ENCODE assay signal across 7 cellular contexts in the genomic region with DNA sequence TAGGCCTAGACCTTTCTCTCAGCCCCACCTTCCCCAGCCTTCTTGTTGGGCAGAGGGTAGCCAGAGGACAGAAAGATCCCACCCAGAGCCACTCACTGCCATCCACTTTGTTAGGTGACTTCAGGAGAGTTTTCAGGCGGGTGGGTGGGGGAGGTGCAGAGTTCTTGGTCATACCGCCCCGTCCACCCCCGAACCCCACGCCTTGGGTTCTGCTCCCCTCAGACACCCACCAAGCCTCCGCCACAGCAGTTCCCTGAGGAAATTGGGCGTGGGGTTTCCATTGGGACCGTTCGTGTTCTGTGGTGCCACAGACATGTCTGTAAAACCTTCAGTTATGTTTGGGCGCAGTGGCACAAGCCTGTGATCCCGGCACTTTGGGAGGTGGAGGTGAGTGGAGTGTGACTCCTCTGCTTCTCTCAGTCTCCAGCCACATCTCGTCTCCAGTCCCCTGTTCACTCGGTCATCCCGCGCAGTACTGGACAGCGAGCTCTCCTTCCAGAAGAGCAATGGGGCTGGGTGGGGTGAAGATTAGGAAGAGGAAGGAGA. TPM values are rescaled to one million over a fixed set of nuclear protein-coding genes. Genes with fewer than 3 reads are reported as not detected.
DNase-seq lines count a peak whose midpoint lies in the region; ATAC-seq lines count a peak whose summit lies in the region.

No MANE protein-coding gene starts in this region.

- H3K9me3 Mint-ChIP-seq in activated naive CD8-positive, alpha-beta T cell (ENCODE audit: low read depth) = no peaks in the 10 kb centered on the region

- peaks cover 11% of the 10 kb centered on the region for H3K36me3 Mint-ChIP-seq in activated naive CD8-positive, alpha-beta T cell

- H3K4me1 Mint-ChIP-seq in activated naive CD8-positive, alpha-beta T cell (ENCODE audit: low read depth) = peaks cover 17% of the 10 kb centered on the region

- H3K9ac ChIP-seq in HUES64 (ENCODE audit: low read depth, low read length) = peak overlapping the region; percentile 92
- H3K9ac ChIP-seq in iPS-20b (ENCODE audit: low read depth, low read length) = peak overlapping the region; percentile 97; the same call in 1 of the 2 replicates
- H3K9ac ChIP-seq in stomach smooth muscle (ENCODE audit: low read length in 2 of 2) = peak overlapping the region in 1 of 2 donors; percentile 51

- H3K36me3 ChIP-seq in HUES64 (ENCODE audit: insufficient read depth, low read length) (peaks cover 25% of the 10 kb centered on the region), iPS-20b (ENCODE audit: insufficient read depth, low read depth, low read length) (peaks cover 32% of the 10 kb centered on the region), stomach smooth muscle (ENCODE audit: control insufficient read depth in 2 of 2, insufficient read depth in 2 of 2, low read length in 2 of 2) (peaks cover 4% of the 10 kb centered on the region in 2 donors)

- H3K4me1 ChIP-seq in HUES64 (ENCODE audit: insufficient read depth, low read length) = peaks cover 20% of the 10 kb centered on the region
- H3K4me1 ChIP-seq in iPS-20b (ENCODE audit: insufficient read depth, low read length) = peaks cover 15% of the 10 kb centered on the region
- H3K4me1 ChIP-seq in stomach smooth muscle (ENCODE audit: control insufficient read depth, insufficient read depth, low read length) = peaks cover 30% of the 10 kb centered on the region

- no peak for ATAC-seq in sciatic nerve

- H3K9me3 ChIP-seq in HUES64 (ENCODE audit: insufficient read depth, low read depth, low read length) = peaks cover 11% of the 10 kb centered on the region; the same call in 1 of the 2 replicates
- H3K9me3 ChIP-seq in iPS-20b (ENCODE audit: insufficient read depth, low read depth, low read length) = peaks cover 15% of the 10 kb centered on the region
- H3K9me3 ChIP-seq in stomach smooth muscle (ENCODE audit: control insufficient read depth in 2 of 2, low read length in 2 of 2) = no peaks in the 10 kb centered on the region

- WGBS in HUES64 = 89% methylated on average over 15 of the region's 16 CpGs

- intact Hi-C loops in sciatic nerve (cut with DNase I) (no loop called here), posterior vena cava (cut with DNase I) (no loop called here)

- peak overlapping the region; percentile 82 for H3K4me3 ChIP-seq in HUES64 (ENCODE audit: low read length)
- peak overlapping the region; percentile 92 for H3K4me3 ChIP-seq in iPS-20b (ENCODE audit: low read length)
- peak overlapping the region; percentile 61 to 82 for H3K4me3 ChIP-seq in stomach smooth muscle (ENCODE audit: low read length in 2 of 2)

- H3K4me3 Mint-ChIP-seq in activated naive CD8-positive, alpha-beta T cell = peak overlapping the region; percentile 93

- H3K27me3 Mint-ChIP-seq in activated naive CD8-positive, alpha-beta T cell = no peaks in the 10 kb centered on the region

- no peaks in the 10 kb centered on the region for H3K27me3 ChIP-seq in HUES64 (ENCODE audit: insufficient read depth, low read length)
- H3K27me3 ChIP-seq in iPS-20b (ENCODE audit: insufficient read depth, low read length) = no peaks in the 10 kb centered on the region
- no peaks in the 10 kb centered on the region for H3K27me3 ChIP-seq in stomach smooth muscle (ENCODE audit: control insufficient read depth in 1 of 2, insufficient read depth in 2 of 2, low read length in 2 of 2)

- H3K27ac ChIP-seq in HUES64 (ENCODE audit: low read depth, low read length) (peak overlapping the region; percentile 100; the same call in 1 of the 2 replicates), iPS-20b (ENCODE audit: low read length) (peak overlapping the region; percentile 90), stomach smooth muscle (ENCODE audit: low read length) (peak overlapping the region; percentile 79)

- DNase-seq in sciatic nerve (ENCODE audit: low spot score) (no peak), posterior vena cava (ENCODE audit: low spot score) (no peak), NCI-H1048 (lab: John Stamatoyannopoulos, UW) (no peak)

- peak overlapping the region; percentile 89 for H3K27ac Mint-ChIP-seq in activated naive CD8-positive, alpha-beta T cell

RNA-seq across cellular contexts. Expression of a gene that starts 1.5 kb away (rescaled TPM):
- 1,003 TPM for polyA plus RNA-seq in HUES64 (2013, experiment 1 of 2)
- polyA plus RNA-seq in HUES64 (2013, experiment 2 of 2) = 1,057 TPM
- 229 TPM for total RNA-seq in sciatic nerve
- 100 to 1,000 TPM; 385 to 448 TPM for total RNA-seq in posterior vena cava

RNA-seq across cellular contexts. Expression of a gene that starts 38.0 kb away (rescaled TPM):
- polyA plus RNA-seq in HUES64 (2013, experiment 1 of 2) = 10.3 TPM
- 8.8 TPM for polyA plus RNA-seq in HUES64 (2013, experiment 2 of 2)
- total RNA-seq in sciatic nerve (13.6 TPM), posterior vena cava (1 to 10 TPM; 4.9 to 7.4 TPM)

RNA-seq across cellular contexts. Expression of a gene that starts 56.9 kb away (rescaled TPM):
- 6.2 TPM for polyA plus RNA-seq in HUES64 (2013, experiment 1 of 2)
- 8.7 TPM for polyA plus RNA-seq in HUES64 (2013, experiment 2 of 2)
- 2.7 TPM for total RNA-seq in sciatic nerve
- under 1 TPM; 0.83 to 0.95 TPM for total RNA-seq in posterior vena cava
